Comparison of ENCODE assay signal across 13 cellular contexts in the genomic region with DNA sequence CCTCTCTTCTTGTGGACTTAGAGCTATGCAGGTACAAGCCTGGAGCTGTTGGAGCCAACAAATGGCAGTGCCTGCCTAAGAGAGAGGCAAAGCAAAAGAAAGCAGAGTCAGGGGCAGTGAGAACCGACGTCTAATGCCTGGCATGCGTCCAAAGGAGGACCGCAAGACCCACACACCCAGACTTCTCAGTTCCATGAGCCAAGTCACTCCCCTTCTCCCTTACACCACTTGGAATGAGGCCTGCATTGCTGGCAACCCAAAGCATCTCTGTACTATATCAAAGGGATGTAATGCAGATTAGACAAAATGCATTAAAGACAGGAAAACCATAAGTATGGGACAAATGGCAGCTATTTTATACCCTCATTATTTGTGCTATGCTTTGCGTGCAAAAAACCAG. TPM values are rescaled to one million over a fixed set of nuclear protein-coding genes. Genes with fewer than 3 reads are reported as not detected.
DNase-seq lines count a peak whose midpoint lies in the region; ATAC-seq and TF ChIP-seq lines count a peak whose summit lies in the region.
"Had no signal": no experiment of that assay in that cellular context is flagged by ENCODE, and none has a peak within 500 bp of the region (broad histone marks: within the 10 kb centered on the region; RNA-seq: fewer than 3 reads in every experiment).

No MANE protein-coding gene starts in this region.

- peaks cover 12% of the 10 kb centered on the region for H4K20me1 ChIP-seq in hepatocyte (ENCODE audit: insufficient read depth, poor library complexity, severe bottlenecking)

- H2AFZ ChIP-seq in hepatocyte: no peak overlapping the region

- no peaks in the 10 kb centered on the region for H3K27me3 ChIP-seq in right atrium auricular region
- no peaks in the 10 kb centered on the region for H3K27me3 ChIP-seq in hepatocyte
- H3K27me3 ChIP-seq: BLaER1 treated with 17β-estradiol and CSF1 and Interleukin-3, amounts not matched to agents 10 nM and 100 nM had no signal

- H3K27ac ChIP-seq in right atrium auricular region (no peak overlapping the region), hepatocyte (peak overlapping the region; percentile 36)
- H3K27ac ChIP-seq: BLaER1 treated with 17β-estradiol and CSF1 and Interleukin-3, amounts not matched to agents 10 nM and 100 nM had no signal

- H3K4me2 ChIP-seq in hepatocyte: peak overlapping the region; percentile 22
- H3K4me2 ChIP-seq: BLaER1 treated with 17β-estradiol and CSF1 and Interleukin-3, amounts not matched to agents 10 nM and 100 nM had no signal

- ATAC-seq in Right ventricle myocardium inferior (peak; percentile 53), HG03097 (IDR thresholded peaks at IDR 0.05; ENCODE audit: low FRiP score, unreplicated experiment) (no peak)

- H3K9me3 ChIP-seq in right atrium auricular region (no peaks in the 10 kb centered on the region), hepatocyte (ENCODE audit: low read depth) (no peaks in the 10 kb centered on the region)
- H3K9me3 ChIP-seq: BLaER1 treated with 17β-estradiol and CSF1 and Interleukin-3, amounts not matched to agents 10 nM and 100 nM had no signal

- no peaks in the 10 kb centered on the region for H3K36me3 ChIP-seq in right atrium auricular region
- H3K36me3 ChIP-seq in hepatocyte (replicated peaks; ENCODE audit: insufficient read depth, low read depth): no peaks in the 10 kb centered on the region

- no peaks in the 10 kb centered on the region for H3K9me2 ChIP-seq in hepatocyte (replicated peaks; ENCODE audit: insufficient read depth)

- 42% methylated on average over 5 of the region's 5 CpGs for WGBS in hepatocyte (ENCODE audit: low lambda C conversion rate, missing lambda C conversion rate)
- WGBS in lower leg skin, 2 donors: 20 to 29% methylated on average over 5 of the region's 5 CpGs

- TF ChIP-seq POLR2A in lower leg skin (IDR thresholded peaks at IDR 0.05): no peak

- peaks cover 0 to 55% of the 10 kb centered on the region in 2 donors for H3K4me1 ChIP-seq in right atrium auricular region
- H3K4me1 ChIP-seq in hepatocyte (ENCODE audit: insufficient read depth): peaks cover 37% of the 10 kb centered on the region

- in situ Hi-C loops in astrocyte of the cerebellum (cut with HindIII; ENCODE audit: low sequenced_read_pairs): no loop called here

- TF ChIP-seq CTCF in right atrium auricular region (IDR thresholded peaks at IDR 0.05): no peak
- TF ChIP-seq CTCF in astrocyte of the cerebellum (IDR thresholded peaks at IDR 0.05; ENCODE audit: low read depth, low read length, missing control alignments): no peak
- no peak for TF ChIP-seq CTCF in hepatocyte (IDR thresholded peaks at IDR 0.05; ENCODE audit: poor library complexity)
- no peak for TF ChIP-seq CTCF in lower leg skin (IDR thresholded peaks at IDR 0.05)

- peaks cover 37% of the 10 kb centered on the region for H3K79me2 ChIP-seq in hepatocyte

- intact Hi-C loops in Right ventricle myocardium inferior (cut with DNase I): loop anchor here (5.0 kb wide), 1 partner anchor 46 kb away; no protein-coding TSS in a partner anchor
- intact Hi-C loops in lower leg skin (cut with DNase I; ENCODE audit: low total_unique reads): no loop called here

- no peak for DNase-seq in Right ventricle myocardium inferior (ENCODE audit: missing footprints)
- no peak for DNase-seq in right atrium auricular region (ENCODE audit: low spot score)
- peak; percentile 98 for DNase-seq in astrocyte of the cerebellum (ENCODE audit: low read depth)
- DNase-seq in hepatocyte (ENCODE audit: low spot score): peak; percentile 67
- DNase-seq in LoVo (ENCODE audit: low spot score): no peak
- no peak for DNase-seq in stimulated activated CD4-positive, alpha-beta T cell treated with anti-CD3 and anti-CD28 coated beads, Interleukin-4, amount 100 ng/mL, for 4 hours
- no peak for DNase-seq in lower leg skin (ENCODE audit: low spot score in 2 of 2)
- DNase-seq: effector CD8-positive, alpha-beta T cell; GOT3 had no signal

- no peak overlapping the region for H3K4me3 ChIP-seq in right atrium auricular region
- no peak overlapping the region for H3K4me3 ChIP-seq in astrocyte of the cerebellum (ENCODE audit: low read depth, low read length)
- no peak overlapping the region for H3K4me3 ChIP-seq in hepatocyte
- no peak overlapping the region for H3K4me3 ChIP-seq in lower leg skin (ENCODE audit: low read depth, poor library complexity, severe bottlenecking)
- H3K4me3 ChIP-seq: BLaER1 treated with 17β-estradiol and CSF1 and Interleukin-3, amounts not matched to agents 10 nM and 100 nM had no signal

RNA-seq across cellular contexts. Expression of a gene that starts 49.9 kb away (rescaled TPM):
- total RNA-seq in Right ventricle myocardium inferior: 10.4 TPM
- not detected for total RNA-seq in right atrium auricular region
- not detected in 2 replicates for total RNA-seq in hepatocyte
- polyA plus RNA-seq in hepatocyte: 9.5 and 10.0 TPM in 2 replicates
- under 1 TPM in 1 of 4 donors, not detected in 3; under 0.01 TPM for total RNA-seq in lower leg skin
- total RNA-seq: HT-29, mononuclear cell had no signal

Comparison
In these comparisons a context has a peak if more than half of its experiments do, and no peak if none do; other contexts are left out.
1. RNA of a gene that starts 49.9 kb away (total RNA-seq): 10.4 TPM in Right ventricle myocardium inferior (single experiment); not detected in right atrium auricular region, not detected in hepatocyte and under 0.01 TPM in lower leg skin; every median in the first group is over 10 times any median in the second.
2. DNase-seq: peak in astrocyte of the cerebellum (single experiment) and hepatocyte (single experiment); none in Right ventricle myocardium inferior (single experiment), right atrium auricular region (single experiment), LoVo (single experiment), stimulated activated CD4-positive, alpha-beta T cell treated with anti-CD3 and anti-CD28 coated beads, Interleukin-4, amount 100 ng/mL, for 4 hours (0 of 2) and lower leg skin (0 of 2).